1 cellular context compared by ENCODE assay signal in the genomic region with DNA sequence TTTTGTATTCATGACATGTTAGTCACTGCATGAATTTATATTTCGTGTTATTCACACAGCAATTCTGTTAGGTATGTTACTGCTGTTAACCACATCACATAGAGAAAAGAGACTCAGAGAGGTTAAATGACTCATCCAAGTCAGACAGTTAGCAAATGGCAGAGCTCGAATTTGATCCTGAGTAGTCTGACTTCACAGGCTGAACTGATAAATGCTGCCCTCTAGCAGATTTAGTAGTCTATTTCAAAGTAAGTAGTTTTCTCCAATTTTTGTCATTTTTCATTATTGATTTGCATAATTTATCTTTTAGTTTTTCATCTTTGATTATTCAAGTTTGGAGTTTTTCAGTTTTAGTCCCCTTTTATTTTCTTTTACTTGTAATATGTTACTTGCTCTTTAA.
TF ChIP-seq lines count a peak whose summit lies in the region.

No MANE protein-coding gene starts in this region.

TF ChIP-seq in WTC11, 78 proteins besides CTCF, POLR2A, EP300 and RAD21 (continued from another document):
- no peak for TF ChIP-seq PRRX2 (CRISPR knock-in tag; IDR thresholded peaks at IDR 0.05)
- no peak for TF ChIP-seq NFE2L1 (CRISPR knock-in tag; IDR thresholded peaks at IDR 0.05)
- TF ChIP-seq ZNF232 (CRISPR knock-in tag; IDR thresholded peaks at IDR 0.05): no peak
- no peak for TF ChIP-seq ZNF121 (CRISPR knock-in tag; IDR thresholded peaks at IDR 0.05)
- TF ChIP-seq, protein P1, sequence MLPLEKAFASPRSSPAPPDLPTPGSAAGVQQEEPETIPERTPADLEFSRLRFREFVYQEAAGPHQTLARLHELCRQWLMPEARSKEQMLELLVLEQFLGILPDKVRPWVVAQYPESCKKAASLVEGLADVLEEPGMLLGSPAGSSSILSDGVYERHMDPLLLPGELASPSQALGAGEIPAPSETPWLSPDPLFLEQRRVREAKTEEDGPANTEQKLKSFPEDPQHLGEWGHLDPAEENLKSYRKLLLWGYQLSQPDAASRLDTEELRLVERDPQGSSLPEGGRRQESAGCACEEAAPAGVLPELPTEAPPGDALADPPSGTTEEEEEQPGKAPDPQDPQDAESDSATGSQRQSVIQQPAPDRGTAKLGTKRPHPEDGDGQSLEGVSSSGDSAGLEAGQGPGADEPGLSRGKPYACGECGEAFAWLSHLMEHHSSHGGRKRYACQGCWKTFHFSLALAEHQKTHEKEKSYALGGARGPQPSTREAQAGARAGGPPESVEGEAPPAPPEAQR (CRISPR knock-in tag; IDR thresholded peaks at IDR 0.05): no peak
- TF ChIP-seq TP53 (CRISPR knock-in tag; IDR thresholded peaks at IDR 0.05): no peak
- no peak for TF ChIP-seq GABPB1 (CRISPR knock-in tag; IDR thresholded peaks at IDR 0.05)
- TF ChIP-seq SOX15 (CRISPR knock-in tag; IDR thresholded peaks at IDR 0.05): no peak
- TF ChIP-seq NFYB (CRISPR knock-in tag; conservative IDR thresholded peaks at IDR 0.05; ENCODE audit: low read depth): no peak
- TF ChIP-seq NR2C2 (CRISPR knock-in tag; IDR thresholded peaks at IDR 0.05): no peak
